1 cellular context compared by ENCODE assay signal in the genomic region with DNA sequence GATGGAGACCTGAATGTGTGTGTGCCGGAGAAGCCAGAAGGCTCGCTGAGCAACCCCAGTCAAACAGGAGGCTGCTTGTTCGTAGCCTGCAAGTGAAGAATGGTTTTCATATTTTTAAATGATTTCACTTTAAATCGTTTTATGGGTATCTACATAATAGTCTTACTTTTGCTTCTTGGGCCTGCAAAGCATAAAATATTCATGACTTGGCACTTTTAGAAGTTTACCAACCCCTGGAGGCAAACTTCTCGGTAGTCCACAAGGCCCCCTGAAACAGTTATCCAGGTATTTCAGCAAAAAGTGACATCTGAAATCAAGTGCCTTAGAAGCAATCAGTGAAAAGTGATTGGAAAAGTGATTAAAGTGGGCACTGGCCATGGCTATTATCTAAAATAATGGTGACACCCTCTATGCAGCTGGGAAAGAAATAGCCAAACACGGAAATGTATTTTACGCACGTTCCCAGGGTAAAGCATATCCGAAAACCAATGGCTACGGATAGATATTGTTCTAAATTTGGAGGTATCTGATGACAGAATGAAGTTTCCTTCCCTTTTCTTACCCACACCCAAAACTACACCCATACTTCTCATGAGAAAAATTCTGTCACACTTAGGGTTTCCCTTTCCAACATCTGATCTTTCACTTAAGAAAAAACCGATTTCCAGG.
TF ChIP-seq lines count a peak whose summit lies in the region.

No MANE protein-coding gene starts in this region.

TF ChIP-seq in GM23338, 12 proteins besides CTCF, POLR2A, EP300 and RAD21 (continued from another document):
- TF ChIP-seq, protein P1, sequence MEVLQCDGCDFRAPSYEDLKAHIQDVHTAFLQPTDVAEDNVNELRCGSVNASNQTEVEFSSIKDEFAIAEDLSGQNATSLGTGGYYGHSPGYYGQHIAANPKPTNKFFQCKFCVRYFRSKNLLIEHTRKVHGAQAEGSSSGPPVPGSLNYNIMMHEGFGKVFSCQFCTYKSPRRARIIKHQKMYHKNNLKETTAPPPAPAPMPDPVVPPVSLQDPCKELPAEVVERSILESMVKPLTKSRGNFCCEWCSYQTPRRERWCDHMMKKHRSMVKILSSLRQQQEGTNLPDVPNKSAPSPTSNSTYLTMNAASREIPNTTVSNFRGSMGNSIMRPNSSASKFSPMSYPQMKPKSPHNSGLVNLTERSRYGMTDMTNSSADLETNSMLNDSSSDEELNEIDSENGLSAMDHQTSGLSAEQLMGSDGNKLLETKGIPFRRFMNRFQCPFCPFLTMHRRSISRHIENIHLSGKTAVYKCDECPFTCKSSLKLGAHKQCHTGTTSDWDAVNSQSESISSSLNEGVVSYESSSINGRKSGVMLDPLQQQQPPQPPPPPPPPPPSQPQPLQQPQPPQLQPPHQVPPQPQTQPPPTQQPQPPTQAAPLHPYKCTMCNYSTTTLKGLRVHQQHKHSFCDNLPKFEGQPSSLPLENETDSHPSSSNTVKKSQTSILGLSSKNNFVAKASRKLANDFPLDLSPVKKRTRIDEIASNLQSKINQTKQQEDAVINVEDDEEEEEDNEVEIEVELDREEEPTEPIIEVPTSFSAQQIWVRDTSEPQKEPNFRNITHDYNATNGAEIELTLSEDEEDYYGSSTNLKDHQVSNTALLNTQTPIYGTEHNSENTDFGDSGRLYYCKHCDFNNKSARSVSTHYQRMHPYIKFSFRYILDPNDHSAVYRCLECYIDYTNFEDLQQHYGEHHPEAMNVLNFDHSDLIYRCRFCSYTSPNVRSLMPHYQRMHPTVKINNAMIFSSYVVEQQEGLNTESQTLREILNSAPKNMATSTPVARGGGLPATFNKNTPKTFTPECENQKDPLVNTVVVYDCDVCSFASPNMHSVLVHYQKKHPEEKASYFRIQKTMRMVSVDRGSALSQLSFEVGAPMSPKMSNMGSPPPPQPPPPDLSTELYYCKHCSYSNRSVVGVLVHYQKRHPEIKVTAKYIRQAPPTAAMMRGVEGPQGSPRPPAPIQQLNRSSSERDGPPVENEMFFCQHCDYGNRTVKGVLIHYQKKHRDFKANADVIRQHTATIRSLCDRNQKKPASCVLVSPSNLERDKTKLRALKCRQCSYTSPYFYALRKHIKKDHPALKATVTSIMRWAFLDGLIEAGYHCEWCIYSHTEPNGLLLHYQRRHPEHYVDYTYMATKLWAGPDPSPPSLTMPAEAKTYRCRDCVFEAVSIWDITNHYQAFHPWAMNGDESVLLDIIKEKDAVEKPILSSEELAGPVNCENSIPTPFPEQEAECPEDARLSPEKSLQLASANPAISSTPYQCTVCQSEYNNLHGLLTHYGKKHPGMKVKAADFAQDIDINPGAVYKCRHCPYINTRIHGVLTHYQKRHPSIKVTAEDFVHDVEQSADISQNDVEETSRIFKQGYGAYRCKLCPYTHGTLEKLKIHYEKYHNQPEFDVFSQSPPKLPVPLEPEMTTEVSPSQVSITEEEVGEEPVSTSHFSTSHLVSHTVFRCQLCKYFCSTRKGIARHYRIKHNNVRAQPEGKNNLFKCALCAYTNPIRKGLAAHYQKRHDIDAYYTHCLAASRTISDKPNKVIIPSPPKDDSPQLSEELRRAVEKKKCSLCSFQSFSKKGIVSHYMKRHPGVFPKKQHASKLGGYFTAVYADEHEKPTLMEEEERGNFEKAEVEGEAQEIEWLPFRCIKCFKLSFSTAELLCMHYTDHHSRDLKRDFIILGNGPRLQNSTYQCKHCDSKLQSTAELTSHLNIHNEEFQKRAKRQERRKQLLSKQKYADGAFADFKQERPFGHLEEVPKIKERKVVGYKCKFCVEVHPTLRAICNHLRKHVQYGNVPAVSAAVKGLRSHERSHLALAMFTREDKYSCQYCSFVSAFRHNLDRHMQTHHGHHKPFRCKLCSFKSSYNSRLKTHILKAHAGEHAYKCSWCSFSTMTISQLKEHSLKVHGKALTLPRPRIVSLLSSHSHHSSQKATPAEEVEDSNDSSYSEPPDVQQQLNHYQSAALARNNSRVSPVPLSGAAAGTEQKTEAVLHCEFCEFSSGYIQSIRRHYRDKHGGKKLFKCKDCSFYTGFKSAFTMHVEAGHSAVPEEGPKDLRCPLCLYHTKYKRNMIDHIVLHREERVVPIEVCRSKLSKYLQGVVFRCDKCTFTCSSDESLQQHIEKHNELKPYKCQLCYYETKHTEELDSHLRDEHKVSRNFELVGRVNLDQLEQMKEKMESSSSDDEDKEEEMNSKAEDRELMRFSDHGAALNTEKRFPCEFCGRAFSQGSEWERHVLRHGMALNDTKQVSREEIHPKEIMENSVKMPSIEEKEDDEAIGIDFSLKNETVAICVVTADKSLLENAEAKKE (CRISPR knock-in tag; IDR thresholded peaks at IDR 0.05) = no peak
- no peak for TF ChIP-seq ZNF114 (CRISPR knock-in tag; IDR thresholded peaks at IDR 0.05)
- TF ChIP-seq, protein P2, sequence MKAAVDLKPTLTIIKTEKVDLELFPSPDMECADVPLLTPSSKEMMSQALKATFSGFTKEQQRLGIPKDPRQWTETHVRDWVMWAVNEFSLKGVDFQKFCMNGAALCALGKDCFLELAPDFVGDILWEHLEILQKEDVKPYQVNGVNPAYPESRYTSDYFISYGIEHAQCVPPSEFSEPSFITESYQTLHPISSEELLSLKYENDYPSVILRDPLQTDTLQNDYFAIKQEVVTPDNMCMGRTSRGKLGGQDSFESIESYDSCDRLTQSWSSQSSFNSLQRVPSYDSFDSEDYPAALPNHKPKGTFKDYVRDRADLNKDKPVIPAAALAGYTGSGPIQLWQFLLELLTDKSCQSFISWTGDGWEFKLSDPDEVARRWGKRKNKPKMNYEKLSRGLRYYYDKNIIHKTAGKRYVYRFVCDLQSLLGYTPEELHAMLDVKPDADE (IDR thresholded peaks at IDR 0.05) = no peak
- no peak for TF ChIP-seq EZH2phosphoT487 (IDR thresholded peaks at IDR 0.05; ENCODE audit: unreplicated experiment)
